ENCODE assay signal across 1 cellular context in the genomic region with DNA sequence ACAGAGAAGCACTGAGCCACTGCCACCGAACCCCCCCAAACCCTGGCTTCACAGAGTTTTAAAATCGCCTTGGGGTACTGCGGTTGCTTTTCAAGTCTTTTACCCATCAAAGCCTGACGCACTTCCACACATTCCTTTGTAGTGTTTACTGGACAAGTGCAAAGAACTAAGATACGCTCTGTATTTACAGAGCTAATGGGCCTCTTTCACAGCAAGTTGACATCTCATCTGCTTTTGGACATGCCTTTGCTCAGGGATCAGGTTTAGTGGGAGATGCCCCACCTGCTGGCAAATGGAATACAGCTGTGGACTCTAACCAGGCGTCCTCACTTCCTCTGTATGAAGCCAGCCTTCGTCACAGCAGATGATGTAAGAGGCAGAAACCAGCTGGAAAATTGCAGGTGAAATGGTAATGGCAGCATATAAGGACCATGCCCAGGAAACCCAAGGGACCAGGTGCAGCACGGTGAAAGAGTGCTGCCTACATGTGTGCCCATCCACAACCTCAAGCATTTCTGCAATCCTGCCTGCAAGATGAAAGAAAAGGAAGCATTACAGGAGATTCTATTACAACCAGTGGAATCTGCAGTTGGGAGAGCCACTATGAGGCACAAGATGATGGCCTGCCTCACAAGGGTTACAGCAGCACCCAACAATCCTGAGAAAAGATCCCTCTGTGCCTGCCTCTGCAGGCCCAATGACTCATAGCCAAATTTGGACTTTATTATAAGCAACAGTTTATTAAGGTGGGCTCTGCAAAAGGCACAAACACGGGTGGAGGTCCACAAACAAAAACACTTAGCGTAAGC.
A peak's percentile ranks its signal among the peaks of the same experiment; 100 is the strongest.
TF ChIP-seq lines count a peak whose summit lies in the region.

No MANE protein-coding gene starts in this region.

TF ChIP-seq in HepG2, 621 proteins besides CTCF, POLR2A, EP300 and RAD21 (continued from another document and continues in another):
- TF ChIP-seq, protein P1, sequence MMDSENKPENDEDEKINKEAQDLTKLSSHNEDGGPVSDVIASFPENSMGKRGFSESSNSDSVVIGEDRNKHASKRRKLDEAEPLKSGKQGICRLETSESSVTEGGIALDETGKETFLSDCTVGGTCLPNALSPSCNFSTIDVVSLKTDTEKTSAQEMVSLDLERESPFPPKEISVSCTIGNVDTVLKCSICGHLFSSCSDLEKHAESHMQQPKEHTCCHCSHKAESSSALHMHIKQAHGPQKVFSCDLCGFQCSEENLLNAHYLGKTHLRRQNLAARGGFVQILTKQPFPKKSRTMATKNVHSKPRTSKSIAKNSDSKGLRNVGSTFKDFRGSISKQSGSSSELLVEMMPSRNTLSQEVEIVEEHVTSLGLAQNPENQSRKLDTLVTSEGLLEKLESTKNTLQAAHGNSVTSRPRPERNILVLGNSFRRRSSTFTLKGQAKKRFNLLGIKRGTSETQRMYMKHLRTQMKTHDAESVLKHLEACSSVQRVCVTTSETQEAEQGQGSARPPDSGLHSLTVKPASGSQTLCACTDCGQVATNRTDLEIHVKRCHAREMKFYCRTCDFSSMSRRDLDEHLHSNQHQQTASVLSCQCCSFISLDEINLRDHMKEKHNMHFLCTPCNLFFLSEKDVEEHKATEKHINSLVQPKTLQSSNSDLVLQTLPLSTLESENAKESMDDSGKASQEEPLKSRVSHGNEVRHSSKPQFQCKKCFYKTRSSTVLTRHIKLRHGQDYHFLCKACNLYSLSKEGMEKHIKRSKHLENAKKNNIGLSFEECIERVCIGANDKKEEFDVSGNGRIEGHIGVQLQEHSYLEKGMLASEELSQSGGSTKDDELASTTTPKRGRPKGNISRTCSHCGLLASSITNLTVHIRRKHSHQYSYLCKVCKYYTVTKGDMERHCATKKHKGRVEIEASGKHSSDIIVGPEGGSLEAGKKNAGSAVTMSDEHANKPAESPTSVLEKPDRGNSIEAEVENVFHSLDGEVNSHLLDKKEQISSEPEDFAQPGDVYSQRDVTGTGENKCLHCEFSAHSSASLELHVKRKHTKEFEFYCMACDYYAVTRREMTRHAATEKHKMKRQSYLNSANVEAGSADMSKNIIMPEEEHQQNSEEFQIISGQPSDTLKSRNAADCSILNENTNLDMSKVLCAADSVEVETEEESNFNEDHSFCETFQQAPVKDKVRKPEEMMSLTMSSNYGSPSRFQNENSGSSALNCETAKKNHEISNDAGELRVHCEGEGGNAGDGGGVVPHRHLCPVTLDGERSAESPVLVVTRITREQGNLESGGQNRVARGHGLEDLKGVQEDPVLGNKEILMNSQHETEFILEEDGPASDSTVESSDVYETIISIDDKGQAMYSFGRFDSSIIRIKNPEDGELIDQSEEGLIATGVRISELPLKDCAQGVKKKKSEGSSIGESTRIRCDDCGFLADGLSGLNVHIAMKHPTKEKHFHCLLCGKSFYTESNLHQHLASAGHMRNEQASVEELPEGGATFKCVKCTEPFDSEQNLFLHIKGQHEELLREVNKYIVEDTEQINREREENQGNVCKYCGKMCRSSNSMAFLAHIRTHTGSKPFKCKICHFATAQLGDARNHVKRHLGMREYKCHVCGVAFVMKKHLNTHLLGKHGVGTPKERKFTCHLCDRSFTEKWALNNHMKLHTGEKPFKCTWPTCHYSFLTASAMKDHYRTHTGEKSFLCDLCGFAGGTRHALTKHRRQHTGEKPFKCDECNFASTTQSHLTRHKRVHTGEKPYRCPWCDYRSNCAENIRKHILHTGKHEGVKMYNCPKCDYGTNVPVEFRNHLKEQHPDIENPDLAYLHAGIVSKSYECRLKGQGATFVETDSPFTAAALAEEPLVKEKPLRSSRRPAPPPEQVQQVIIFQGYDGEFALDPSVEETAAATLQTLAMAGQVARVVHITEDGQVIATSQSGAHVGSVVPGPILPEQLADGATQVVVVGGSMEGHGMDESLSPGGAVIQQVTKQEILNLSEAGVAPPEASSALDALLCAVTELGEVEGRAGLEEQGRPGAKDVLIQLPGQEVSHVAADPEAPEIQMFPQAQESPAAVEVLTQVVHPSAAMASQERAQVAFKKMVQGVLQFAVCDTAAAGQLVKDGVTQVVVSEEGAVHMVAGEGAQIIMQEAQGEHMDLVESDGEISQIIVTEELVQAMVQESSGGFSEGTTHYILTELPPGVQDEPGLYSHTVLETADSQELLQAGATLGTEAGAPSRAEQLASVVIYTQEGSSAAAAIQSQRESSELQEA (CRISPR knock-in tag; IDR thresholded peaks at IDR 0.05; ENCODE audit: not compliant biosample characterization), result no peak
- TF ChIP-seq SMYD3 (CRISPR knock-in tag; IDR thresholded peaks at IDR 0.05), result no peak; the same call in 1 of the 2 replicates
- TF ChIP-seq ARID3A (IDR thresholded peaks at IDR 0.05; ENCODE audit: low read depth, low read length), result peak; percentile 67; the same call in 1 of the 2 replicates
- peak; percentile 90 for TF ChIP-seq HNF4A (CRISPR knock-in tag; IDR thresholded peaks at IDR 0.05)
- TF ChIP-seq FOXM1 (CRISPR knock-in tag; IDR thresholded peaks at IDR 0.05), result no peak
- TF ChIP-seq, protein P2, sequence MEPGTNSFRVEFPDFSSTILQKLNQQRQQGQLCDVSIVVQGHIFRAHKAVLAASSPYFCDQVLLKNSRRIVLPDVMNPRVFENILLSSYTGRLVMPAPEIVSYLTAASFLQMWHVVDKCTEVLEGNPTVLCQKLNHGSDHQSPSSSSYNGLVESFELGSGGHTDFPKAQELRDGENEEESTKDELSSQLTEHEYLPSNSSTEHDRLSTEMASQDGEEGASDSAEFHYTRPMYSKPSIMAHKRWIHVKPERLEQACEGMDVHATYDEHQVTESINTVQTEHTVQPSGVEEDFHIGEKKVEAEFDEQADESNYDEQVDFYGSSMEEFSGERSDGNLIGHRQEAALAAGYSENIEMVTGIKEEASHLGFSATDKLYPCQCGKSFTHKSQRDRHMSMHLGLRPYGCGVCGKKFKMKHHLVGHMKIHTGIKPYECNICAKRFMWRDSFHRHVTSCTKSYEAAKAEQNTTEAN (CRISPR knock-in tag; conservative IDR thresholded peaks at IDR 0.05), result no peak; the same call in 1 of the 2 replicates
- TF ChIP-seq HMG20B (CRISPR knock-in tag; conservative IDR thresholded peaks at IDR 0.05), result peak; percentile 92
- no peak for TF ChIP-seq ZNF280D (CRISPR knock-in tag; IDR thresholded peaks at IDR 0.05)
- no peak for TF ChIP-seq U2AF2 (IDR thresholded peaks at IDR 0.05; ENCODE audit: low read depth, low read length)
- 0 out of 2 replicates have a peak, but pooled peaks have one; percentile 28 for TF ChIP-seq ARNTL (CRISPR knock-in tag; IDR thresholded peaks at IDR 0.05)
- no peak for TF ChIP-seq ZNF576 (CRISPR knock-in tag; IDR thresholded peaks at IDR 0.05)
- TF ChIP-seq ZNF253 (CRISPR knock-in tag; IDR thresholded peaks at IDR 0.05; ENCODE audit: borderline replicate concordance), result no peak
- TF ChIP-seq PPARG (CRISPR knock-in tag; conservative IDR thresholded peaks at IDR 0.05), result peak; percentile 78; the same call in 1 of the 2 replicates
- no peak for TF ChIP-seq ZNF432 (CRISPR knock-in tag; IDR thresholded peaks at IDR 0.05; ENCODE audit: borderline replicate concordance)
- TF ChIP-seq, protein P3, sequence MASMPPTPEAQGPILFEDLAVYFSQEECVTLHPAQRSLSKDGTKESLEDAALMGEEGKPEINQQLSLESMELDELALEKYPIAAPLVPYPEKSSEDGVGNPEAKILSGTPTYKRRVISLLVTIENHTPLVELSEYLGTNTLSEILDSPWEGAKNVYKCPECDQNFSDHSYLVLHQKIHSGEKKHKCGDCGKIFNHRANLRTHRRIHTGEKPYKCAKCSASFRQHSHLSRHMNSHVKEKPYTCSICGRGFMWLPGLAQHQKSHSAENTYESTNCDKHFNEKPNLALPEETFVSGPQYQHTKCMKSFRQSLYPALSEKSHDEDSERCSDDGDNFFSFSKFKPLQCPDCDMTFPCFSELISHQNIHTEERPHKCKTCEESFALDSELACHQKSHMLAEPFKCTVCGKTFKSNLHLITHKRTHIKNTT (CRISPR knock-in tag; IDR thresholded peaks at IDR 0.05), result no peak
- TF ChIP-seq ZNF788 (CRISPR knock-in tag; IDR thresholded peaks at IDR 0.05; ENCODE audit: borderline replicate concordance), result peak; percentile 78
- TF ChIP-seq ZNF720 (CRISPR knock-in tag; IDR thresholded peaks at IDR 0.05), result no peak
- TF ChIP-seq MLX (CRISPR knock-in tag; IDR thresholded peaks at IDR 0.05), result peak; percentile 87
- TF ChIP-seq, protein P4, sequence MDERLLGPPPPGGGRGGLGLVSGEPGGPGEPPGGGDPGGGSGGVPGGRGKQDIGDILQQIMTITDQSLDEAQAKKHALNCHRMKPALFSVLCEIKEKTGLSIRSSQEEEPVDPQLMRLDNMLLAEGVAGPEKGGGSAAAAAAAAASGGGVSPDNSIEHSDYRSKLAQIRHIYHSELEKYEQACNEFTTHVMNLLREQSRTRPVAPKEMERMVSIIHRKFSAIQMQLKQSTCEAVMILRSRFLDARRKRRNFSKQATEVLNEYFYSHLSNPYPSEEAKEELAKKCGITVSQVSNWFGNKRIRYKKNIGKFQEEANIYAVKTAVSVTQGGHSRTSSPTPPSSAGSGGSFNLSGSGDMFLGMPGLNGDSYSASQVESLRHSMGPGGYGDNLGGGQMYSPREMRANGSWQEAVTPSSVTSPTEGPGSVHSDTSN (CRISPR knock-in tag; IDR thresholded peaks at IDR 0.05), result peak; percentile 55; the same call in 1 of the 2 replicates
- TF ChIP-seq NFIC (IDR thresholded peaks at IDR 0.05; ENCODE audit: low read length), result peak; percentile 84
- TF ChIP-seq, protein P5, sequence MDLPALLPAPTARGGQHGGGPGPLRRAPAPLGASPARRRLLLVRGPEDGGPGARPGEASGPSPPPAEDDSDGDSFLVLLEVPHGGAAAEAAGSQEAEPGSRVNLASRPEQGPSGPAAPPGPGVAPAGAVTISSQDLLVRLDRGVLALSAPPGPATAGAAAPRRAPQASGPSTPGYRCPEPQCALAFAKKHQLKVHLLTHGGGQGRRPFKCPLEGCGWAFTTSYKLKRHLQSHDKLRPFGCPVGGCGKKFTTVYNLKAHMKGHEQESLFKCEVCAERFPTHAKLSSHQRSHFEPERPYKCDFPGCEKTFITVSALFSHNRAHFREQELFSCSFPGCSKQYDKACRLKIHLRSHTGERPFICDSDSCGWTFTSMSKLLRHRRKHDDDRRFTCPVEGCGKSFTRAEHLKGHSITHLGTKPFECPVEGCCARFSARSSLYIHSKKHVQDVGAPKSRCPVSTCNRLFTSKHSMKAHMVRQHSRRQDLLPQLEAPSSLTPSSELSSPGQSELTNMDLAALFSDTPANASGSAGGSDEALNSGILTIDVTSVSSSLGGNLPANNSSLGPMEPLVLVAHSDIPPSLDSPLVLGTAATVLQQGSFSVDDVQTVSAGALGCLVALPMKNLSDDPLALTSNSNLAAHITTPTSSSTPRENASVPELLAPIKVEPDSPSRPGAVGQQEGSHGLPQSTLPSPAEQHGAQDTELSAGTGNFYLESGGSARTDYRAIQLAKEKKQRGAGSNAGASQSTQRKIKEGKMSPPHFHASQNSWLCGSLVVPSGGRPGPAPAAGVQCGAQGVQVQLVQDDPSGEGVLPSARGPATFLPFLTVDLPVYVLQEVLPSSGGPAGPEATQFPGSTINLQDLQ (CRISPR knock-in tag; IDR thresholded peaks at IDR 0.05), result no peak
- TF ChIP-seq, protein P6, sequence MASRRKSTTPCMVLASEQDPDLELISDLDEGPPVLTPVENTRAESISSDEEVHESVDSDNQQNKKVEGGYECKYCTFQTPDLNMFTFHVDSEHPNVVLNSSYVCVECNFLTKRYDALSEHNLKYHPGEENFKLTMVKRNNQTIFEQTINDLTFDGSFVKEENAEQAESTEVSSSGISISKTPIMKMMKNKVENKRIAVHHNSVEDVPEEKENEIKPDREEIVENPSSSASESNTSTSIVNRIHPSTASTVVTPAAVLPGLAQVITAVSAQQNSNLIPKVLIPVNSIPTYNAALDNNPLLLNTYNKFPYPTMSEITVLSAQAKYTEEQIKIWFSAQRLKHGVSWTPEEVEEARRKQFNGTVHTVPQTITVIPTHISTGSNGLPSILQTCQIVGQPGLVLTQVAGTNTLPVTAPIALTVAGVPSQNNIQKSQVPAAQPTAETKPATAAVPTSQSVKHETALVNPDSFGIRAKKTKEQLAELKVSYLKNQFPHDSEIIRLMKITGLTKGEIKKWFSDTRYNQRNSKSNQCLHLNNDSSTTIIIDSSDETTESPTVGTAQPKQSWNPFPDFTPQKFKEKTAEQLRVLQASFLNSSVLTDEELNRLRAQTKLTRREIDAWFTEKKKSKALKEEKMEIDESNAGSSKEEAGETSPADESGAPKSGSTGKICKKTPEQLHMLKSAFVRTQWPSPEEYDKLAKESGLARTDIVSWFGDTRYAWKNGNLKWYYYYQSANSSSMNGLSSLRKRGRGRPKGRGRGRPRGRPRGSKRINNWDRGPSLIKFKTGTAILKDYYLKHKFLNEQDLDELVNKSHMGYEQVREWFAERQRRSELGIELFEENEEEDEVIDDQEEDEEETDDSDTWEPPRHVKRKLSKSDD (CRISPR knock-in tag; IDR thresholded peaks at IDR 0.05; ENCODE audit: low read depth), result peak; percentile 83
- TF ChIP-seq SKI (IDR thresholded peaks at IDR 0.05; ENCODE audit: partially characterized antibody), result peak; percentile 58
